9 cellular contexts compared by ENCODE assay signal in the genomic region with DNA sequence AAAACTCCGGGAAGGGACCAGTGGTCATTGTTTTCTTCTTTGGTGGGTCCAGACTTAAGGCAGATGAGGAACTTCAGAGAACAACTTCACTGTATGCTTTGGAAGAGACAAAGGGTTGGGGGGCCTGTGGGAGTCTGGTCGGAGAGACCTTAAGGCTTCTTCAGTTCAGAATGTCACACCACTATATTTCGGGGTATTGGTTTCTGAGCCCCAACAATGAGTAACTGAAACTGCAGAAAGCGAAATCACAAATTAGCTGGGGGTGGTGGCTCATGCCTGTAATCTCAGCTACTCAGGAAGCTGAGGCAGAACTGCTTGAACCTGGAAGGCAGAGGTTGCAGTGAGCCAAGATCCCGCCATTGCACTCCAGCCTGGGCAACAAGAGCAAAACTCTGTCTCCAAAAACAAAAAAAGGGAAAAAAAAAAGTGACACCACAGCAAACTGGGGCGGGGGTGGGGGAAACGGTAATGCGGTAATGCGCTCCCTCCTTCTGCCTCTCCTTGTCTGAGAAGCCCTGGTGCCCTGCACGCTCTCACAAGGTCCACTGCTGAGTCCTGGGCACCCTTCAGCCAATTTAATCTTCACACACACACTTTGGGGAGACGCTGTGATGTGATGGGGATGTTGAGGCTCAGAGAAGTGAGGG. TPM values are rescaled to one million over a fixed set of nuclear protein-coding genes. Genes with fewer than 3 reads are reported as not detected.
DNase-seq lines count a peak whose midpoint lies in the region; ATAC-seq and TF ChIP-seq lines count a peak whose summit lies in the region.
"Had no signal": no experiment of that assay in that cellular context is flagged by ENCODE, and none has a peak within 500 bp of the region (broad histone marks: within the 10 kb centered on the region; RNA-seq: fewer than 3 reads in every experiment).

No MANE protein-coding gene starts in this region.

- no peak overlapping the region for H3K4me2 ChIP-seq in mesendoderm (ENCODE audit: low read length)

- H3K4ac ChIP-seq in mesendoderm (ENCODE audit: low read depth, low read length) = no peak overlapping the region

- H3K79me2 ChIP-seq in mesendoderm (ENCODE audit: control insufficient read depth, insufficient read depth, low read length) = no peaks in the 10 kb centered on the region

- POLR2A ChIA-PET in WTC11 (lab: Charles Lee) = interaction anchor here (0.6 to 1.1 kb wide), 5 partner anchors 10 to 210 kb away, joined by 3 to 4 read pairs (median 3); a partner anchor contains a TSS

- ATAC-seq in GM18907 (IDR thresholded peaks at IDR 0.05; ENCODE audit: unreplicated experiment) (peak; percentile 16), WTC11 (no peak), HG03439 (IDR thresholded peaks at IDR 0.05; ENCODE audit: unreplicated experiment) (no peak), GM18519 (IDR thresholded peaks at IDR 0.05; ENCODE audit: low FRiP score, unreplicated experiment) (no peak)

- no peak overlapping the region for H2BK15ac ChIP-seq in mesendoderm (replicated peaks; ENCODE audit: low read depth)

- no peak overlapping the region for H2BK5ac ChIP-seq in mesendoderm (ENCODE audit: low read length)

- peak overlapping the region; percentile 47 for H3K9ac ChIP-seq in mesendoderm (ENCODE audit: low read length)

- H2BK120ac ChIP-seq in mesendoderm (ENCODE audit: low read depth, low read length) = no peak overlapping the region

- peaks cover 38% of the 10 kb centered on the region for H3K4me1 Mint-ChIP-seq in WTC11

- TF ChIP-seq CTCF in 22Rv1 (IDR thresholded peaks at IDR 0.05) (no peak), WTC11 (IDR thresholded peaks at IDR 0.05) (no peak)

- no peaks in the 10 kb centered on the region for H3K27me3 ChIP-seq in mesendoderm (ENCODE audit: insufficient read depth, low read length, poor library complexity)

- peak; percentile 5 for DNase-seq in WTC11 (ENCODE audit: low spot score)
- no peak for DNase-seq in mesendoderm
- no peak for DNase-seq in CD1c-positive myeloid dendritic cell (ENCODE audit: extremely low spot score)
- no peak for DNase-seq in LoVo (ENCODE audit: low spot score)

- CTCF ChIA-PET in WTC11 (lab: Charles Lee) = interaction anchor here (0.6 to 13.7 kb wide), 24 partner anchors 8 to 435 kb away, joined by 3 to 462 read pairs (median 4); a partner anchor contains a TSS

- H3K36me3 ChIP-seq in mesendoderm (ENCODE audit: control insufficient read depth, insufficient read depth, low read length) = no peaks in the 10 kb centered on the region

- no peaks in the 10 kb centered on the region for H3K79me1 ChIP-seq in mesendoderm (ENCODE audit: low read length)

- H3K23ac ChIP-seq in mesendoderm (ENCODE audit: low read length) = no peak overlapping the region

- no peaks in the 10 kb centered on the region for H3K9me3 Mint-ChIP-seq in WTC11

- no peaks in the 10 kb centered on the region for H3K36me3 Mint-ChIP-seq in WTC11

- no peak overlapping the region for H3K4me3 ChIP-seq in mesendoderm (ENCODE audit: low read length)

- H4K8ac ChIP-seq in mesendoderm (ENCODE audit: low read depth, low read length) = no peak overlapping the region

- H3K4me3 Mint-ChIP-seq in WTC11 = 0 out of 2 replicates have a peak overlapping the region, but pooled peaks have one; percentile 20

- H3K56ac ChIP-seq in mesendoderm (ENCODE audit: low read length) = peak overlapping the region; percentile 73

- H3K4me1 ChIP-seq in mesendoderm (ENCODE audit: control insufficient read depth, low read depth, low read length) = peaks cover 5% of the 10 kb centered on the region

- peaks cover 34% of the 10 kb centered on the region for H3K27me3 Mint-ChIP-seq in WTC11 (ENCODE audit: low read depth)

- no peak overlapping the region for H2AK5ac ChIP-seq in mesendoderm (ENCODE audit: low read length)

- H4K5ac ChIP-seq in mesendoderm (ENCODE audit: low read length) = no peak overlapping the region

- peak overlapping the region; percentile 15 for H3K18ac ChIP-seq in mesendoderm (ENCODE audit: low read length)

- H3K27ac ChIP-seq in 22Rv1 (peak overlapping the region; percentile 75), mesendoderm (ENCODE audit: low read depth, low read length) (no peak overlapping the region)

- no CpG with 5 or more reads among the region's 11 CpGs for WGBS in mesendoderm (ENCODE audit: extremely low coverage, insufficient coverage, low lambda C conversion rate)

- H3K27ac Mint-ChIP-seq in WTC11 = no peak overlapping the region

TF ChIP-seq in WTC11, 78 proteins besides CTCF, POLR2A, EP300 and RAD21:
- TF ChIP-seq, protein P1, sequence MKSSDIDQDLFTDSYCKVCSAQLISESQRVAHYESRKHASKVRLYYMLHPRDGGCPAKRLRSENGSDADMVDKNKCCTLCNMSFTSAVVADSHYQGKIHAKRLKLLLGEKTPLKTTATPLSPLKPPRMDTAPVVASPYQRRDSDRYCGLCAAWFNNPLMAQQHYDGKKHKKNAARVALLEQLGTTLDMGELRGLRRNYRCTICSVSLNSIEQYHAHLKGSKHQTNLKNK (CRISPR knock-in tag; IDR thresholded peaks at IDR 0.05) = no peak
- TF ChIP-seq, protein P2, sequence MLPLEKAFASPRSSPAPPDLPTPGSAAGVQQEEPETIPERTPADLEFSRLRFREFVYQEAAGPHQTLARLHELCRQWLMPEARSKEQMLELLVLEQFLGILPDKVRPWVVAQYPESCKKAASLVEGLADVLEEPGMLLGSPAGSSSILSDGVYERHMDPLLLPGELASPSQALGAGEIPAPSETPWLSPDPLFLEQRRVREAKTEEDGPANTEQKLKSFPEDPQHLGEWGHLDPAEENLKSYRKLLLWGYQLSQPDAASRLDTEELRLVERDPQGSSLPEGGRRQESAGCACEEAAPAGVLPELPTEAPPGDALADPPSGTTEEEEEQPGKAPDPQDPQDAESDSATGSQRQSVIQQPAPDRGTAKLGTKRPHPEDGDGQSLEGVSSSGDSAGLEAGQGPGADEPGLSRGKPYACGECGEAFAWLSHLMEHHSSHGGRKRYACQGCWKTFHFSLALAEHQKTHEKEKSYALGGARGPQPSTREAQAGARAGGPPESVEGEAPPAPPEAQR (CRISPR knock-in tag; IDR thresholded peaks at IDR 0.05) = no peak
- TF ChIP-seq ZNF121 (CRISPR knock-in tag; IDR thresholded peaks at IDR 0.05) = no peak
- no peak for TF ChIP-seq CREB1 (CRISPR knock-in tag; IDR thresholded peaks at IDR 0.05)
- 0 out of 2 replicates have a peak, but pooled peaks have one; percentile 10 for TF ChIP-seq FOXK1 (CRISPR knock-in tag; IDR thresholded peaks at IDR 0.05)
- TF ChIP-seq, protein P3, sequence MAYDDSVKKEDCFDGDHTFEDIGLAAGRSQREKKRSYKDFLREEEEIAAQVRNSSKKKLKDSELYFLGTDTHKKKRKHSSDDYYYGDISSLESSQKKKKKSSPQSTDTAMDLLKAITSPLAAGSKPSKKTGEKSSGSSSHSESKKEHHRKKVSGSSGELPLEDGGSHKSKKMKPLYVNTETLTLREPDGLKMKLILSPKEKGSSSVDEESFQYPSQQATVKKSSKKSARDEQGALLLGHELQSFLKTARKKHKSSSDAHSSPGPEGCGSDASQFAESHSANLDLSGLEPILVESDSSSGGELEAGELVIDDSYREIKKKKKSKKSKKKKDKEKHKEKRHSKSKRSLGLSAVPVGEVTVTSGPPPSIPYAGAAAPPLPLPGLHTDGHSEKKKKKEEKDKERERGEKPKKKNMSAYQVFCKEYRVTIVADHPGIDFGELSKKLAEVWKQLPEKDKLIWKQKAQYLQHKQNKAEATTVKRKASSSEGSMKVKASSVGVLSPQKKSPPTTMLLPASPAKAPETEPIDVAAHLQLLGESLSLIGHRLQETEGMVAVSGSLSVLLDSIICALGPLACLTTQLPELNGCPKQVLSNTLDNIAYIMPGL (CRISPR knock-in tag; IDR thresholded peaks at IDR 0.05) = 0 out of 2 replicates have a peak, but pooled peaks have one; percentile 2
- TF ChIP-seq, protein P4, sequence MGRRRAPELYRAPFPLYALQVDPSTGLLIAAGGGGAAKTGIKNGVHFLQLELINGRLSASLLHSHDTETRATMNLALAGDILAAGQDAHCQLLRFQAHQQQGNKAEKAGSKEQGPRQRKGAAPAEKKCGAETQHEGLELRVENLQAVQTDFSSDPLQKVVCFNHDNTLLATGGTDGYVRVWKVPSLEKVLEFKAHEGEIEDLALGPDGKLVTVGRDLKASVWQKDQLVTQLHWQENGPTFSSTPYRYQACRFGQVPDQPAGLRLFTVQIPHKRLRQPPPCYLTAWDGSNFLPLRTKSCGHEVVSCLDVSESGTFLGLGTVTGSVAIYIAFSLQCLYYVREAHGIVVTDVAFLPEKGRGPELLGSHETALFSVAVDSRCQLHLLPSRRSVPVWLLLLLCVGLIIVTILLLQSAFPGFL (CRISPR knock-in tag; IDR thresholded peaks at IDR 0.05; ENCODE audit: borderline replicate concordance) = 0 out of 2 replicates have a peak, but pooled peaks have one; percentile 56
- TF ChIP-seq HMGA2 (CRISPR knock-in tag; IDR thresholded peaks at IDR 0.05) = no peak

RNA-seq across cellular contexts. Expression of a gene that starts 2.2 kb away (rescaled TPM):
- 0.30 to 1.0 TPM (median 0.70 TPM) in 3 replicates for total RNA-seq in WTC11 (2021)
- 0.06 TPM for polyA plus RNA-seq in mesendoderm (2013, experiment 1 of 2)
- polyA plus RNA-seq in mesendoderm (2013, experiment 2 of 2) = 0.17 TPM

RNA-seq across cellular contexts. Expression of a gene that starts 7.7 kb away (rescaled TPM):
- 8.4 to 14.3 TPM (median 12.0 TPM) in 3 replicates for total RNA-seq in WTC11 (2021)
- polyA plus RNA-seq in mesendoderm (2013, experiment 1 of 2) = 2.8 TPM
- polyA plus RNA-seq in mesendoderm (2013, experiment 2 of 2) = 3.3 TPM

RNA-seq across cellular contexts. Expression of a gene that starts 8.7 kb away (rescaled TPM):
- 1.7 to 2.8 TPM (median 2.4 TPM) in 3 replicates for total RNA-seq in WTC11 (2021)
- polyA plus RNA-seq in mesendoderm (2013, experiment 1 of 2) = 0.46 TPM
- polyA plus RNA-seq in mesendoderm (2013, experiment 2 of 2) = 0.29 TPM

RNA-seq across cellular contexts. Expression of a gene that starts 54.0 kb away (rescaled TPM):
- not detected in 3 replicates for total RNA-seq in WTC11 (2021)
- polyA plus RNA-seq in mesendoderm (2013, experiment 1 of 2) = not detected
- not detected for polyA plus RNA-seq in mesendoderm (2013, experiment 2 of 2)
- total RNA-seq: epithelial cell of proximal tubule had no signal
